13 cellular contexts compared by ENCODE assay signal in the genomic region with DNA sequence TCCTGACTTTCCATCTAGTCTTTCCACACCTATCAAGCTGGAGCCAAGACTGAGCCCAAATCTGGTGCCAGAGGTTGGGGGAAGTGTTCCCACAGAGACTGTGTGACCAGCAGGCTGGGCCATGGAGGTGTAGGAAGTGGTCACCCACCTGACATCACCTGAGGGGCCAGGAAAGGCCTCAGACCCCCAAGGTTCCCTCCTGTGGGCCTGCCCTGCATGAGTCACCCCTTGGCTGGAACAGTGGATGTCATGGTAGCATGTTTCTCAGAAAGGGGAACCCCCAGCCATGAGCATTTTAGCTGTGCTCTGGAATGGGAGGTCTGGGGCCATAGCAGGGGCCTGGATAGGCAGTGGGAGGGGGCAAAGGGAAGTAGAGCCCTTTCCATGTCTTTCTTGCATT. TPM values are rescaled to one million over a fixed set of nuclear protein-coding genes. Genes with fewer than 3 reads are reported as not detected.
DNase-seq lines count a peak whose midpoint lies in the region; ATAC-seq, FAIRE-seq and TF ChIP-seq lines count a peak whose summit lies in the region.
"Had no signal": no experiment of that assay in that cellular context is flagged by ENCODE, and none has a peak within 500 bp of the region (broad histone marks: within the 10 kb centered on the region; RNA-seq: fewer than 3 reads in every experiment).

No MANE protein-coding gene starts in this region.

- H3K4me1 ChIP-seq in breast epithelium: no peaks in the 10 kb centered on the region
- H3K4me1 ChIP-seq in GM12878 (ENCODE audit: control insufficient read depth, insufficient read depth, low read length): peaks cover 81% of the 10 kb centered on the region

- no peaks in the 10 kb centered on the region for H3K36me3 ChIP-seq in breast epithelium
- no peaks in the 10 kb centered on the region for H3K36me3 ChIP-seq in GM12878 (ENCODE audit: control insufficient read depth in 2 of 2, insufficient read depth in 2 of 2, low read length in 1 of 2)
- H3K36me3 ChIP-seq: gastroesophageal sphincter had no signal

- POLR2A ChIA-PET in MCF 10A (lab: Yijun Ruan, JAX): no interaction called here
- POLR2A ChIA-PET in GM12878 (lab: Charles Lee): interaction anchor here (0.8 to 11.1 kb wide), 9 partner anchors 10 to 149 kb away, joined by 3 to 134 read pairs (median 10); a partner anchor contains a TSS

- H3K4me1 Mint-ChIP-seq in MCF 10A (ENCODE audit: insufficient read depth, unreplicated experiment): peaks cover 5% of the 10 kb centered on the region
- peaks cover 52 to 69% of the 10 kb centered on the region in 2 donors for H3K4me1 Mint-ChIP-seq in stimulated activated naive B cell treated with anti-CD40 and anti-IgM and Interleukin-4, amounts not matched to agents 10 μg/mL and 1 μg/mL and 100 μg/mL, for 72 hours

- H4K20me1 ChIP-seq in GM12878 (ENCODE audit: control insufficient read depth, insufficient read depth): no peaks in the 10 kb centered on the region

- H3K9me3 ChIP-seq in breast epithelium (no peaks in the 10 kb centered on the region), GM12878 (replicated peaks; ENCODE audit: control insufficient read depth, insufficient read depth, low read length) (peaks cover 2% of the 10 kb centered on the region; the same call in 2 of the 3 replicates)

- TF ChIP-seq CTCF in MCF 10A (IDR thresholded peaks at IDR 0.05; ENCODE audit: unreplicated experiment) (no peak), breast epithelium (IDR thresholded peaks at IDR 0.05) (no peak), GM12878 (IDR thresholded peaks at IDR 0.05 in 2 of 3, conservative IDR thresholded peaks at IDR 0.05 in 1 of 3; ENCODE audit: control insufficient read depth in 2 of 3, extremely low read depth in 1 of 3, insufficient read depth in 1 of 3, low read depth in 3 of 3, low read length in 3 of 3) (no peak)

- no peaks in the 10 kb centered on the region for H3K27me3 ChIP-seq in breast epithelium
- H3K27me3 ChIP-seq in GM12878 (replicated peaks in 1 of 2; ENCODE audit: control insufficient read depth in 2 of 2, insufficient read depth in 2 of 2, low read length in 1 of 2): no peaks in the 10 kb centered on the region

- SMC1A ChIA-PET in GM12878 (lab: Charles Lee; ENCODE audit: uncharacterized antibody, unreplicated experiment): interaction anchor here (1.0 to 14.3 kb wide), 6 partner anchors 10 to 23 kb away, joined by 3 to 209 read pairs (median 32); a partner anchor contains a TSS

- TF ChIP-seq POLR2A in breast epithelium (IDR thresholded peaks at IDR 0.05) (no peak), GM12878 (IDR thresholded peaks at IDR 0.05; ENCODE audit: low read depth, low read length) (0 out of 2 replicates have a peak, but pooled peaks have one; percentile 9)

- peak overlapping the region; percentile 39; the same call in 1 of the 2 replicates for H3K4me2 ChIP-seq in GM12878 (ENCODE audit: control insufficient read depth, insufficient read depth)

- H3K4me3 Mint-ChIP-seq in MCF 10A (ENCODE audit: unreplicated experiment): no peak overlapping the region
- no peak overlapping the region for H3K4me3 Mint-ChIP-seq in stimulated activated naive B cell treated with anti-CD40 and anti-IgM and Interleukin-4, amounts not matched to agents 10 μg/mL and 1 μg/mL and 100 μg/mL, for 72 hours

- H3K9ac ChIP-seq in GM12878 (ENCODE audit: control insufficient read depth, insufficient read depth, low read length): no peak overlapping the region

- in situ Hi-C loops in GM12878 (cut with MboI): loop anchor here (25.0 kb wide), 1 partner anchor 1655 kb away; a partner anchor contains a TSS

- no peak for TF ChIP-seq EP300 in GM12878 (IDR thresholded peaks at IDR 0.05; ENCODE audit: borderline replicate concordance in 1 of 2, control insufficient read depth in 1 of 2, low read depth in 2 of 2, low read length in 2 of 2)

- no peaks in the 10 kb centered on the region for H3K9me3 Mint-ChIP-seq in MCF 10A (ENCODE audit: unreplicated experiment)
- no peaks in the 10 kb centered on the region for H3K9me3 Mint-ChIP-seq in stimulated activated naive B cell treated with anti-CD40 and anti-IgM and Interleukin-4, amounts not matched to agents 10 μg/mL and 1 μg/mL and 100 μg/mL, for 72 hours

- BruUV-seq in MCF 10A (replicated peaks; lab: Mats Ljungman, UMichigan): no TSS peak
- BruUV-seq in GM12878 (replicated peaks; lab: Mats Ljungman, UMichigan): no TSS peak

- no peak overlapping the region for H3K27ac Mint-ChIP-seq in MCF 10A (ENCODE audit: low read depth, unreplicated experiment)
- H3K27ac Mint-ChIP-seq in stimulated activated naive B cell treated with anti-CD40 and anti-IgM and Interleukin-4, amounts not matched to agents 10 μg/mL and 1 μg/mL and 100 μg/mL, for 72 hours: peak overlapping the region; percentile 76

- FAIRE-seq in RCC 7860 (lab: Jason Lieb, UNC) (no peak), GM12878 (lab: Jason Lieb, UNC) (no peak), HTR-8/SVneo (lab: Jason Lieb, UNC) (no peak)

- intact Hi-C loops in MCF 10A (cut with micrococcal nuclease) (no loop called here), breast epithelium (cut with DNase I; ENCODE audit: low total_unique reads) (no loop called here), GM12878 (cut with micrococcal nuclease; ENCODE audit: unreplicated experiment) (no loop called here)

- ATAC-seq in GM12878 (peak; percentile 38), HG02642 (IDR thresholded peaks at IDR 0.05; ENCODE audit: poor library complexity, unreplicated experiment) (no peak), HG03565 (IDR thresholded peaks at IDR 0.05; ENCODE audit: unreplicated experiment) (no peak)
- peak; percentile 74 to 80 for ATAC-seq in stimulated activated naive B cell treated with anti-CD40 and anti-IgM and Interleukin-4, amounts not matched to agents 10 μg/mL and 1 μg/mL and 100 μg/mL, for 72 hours (replicated peaks)
- ATAC-seq: gastroesophageal sphincter, sciatic nerve had no signal

- H3K27ac ChIP-seq in breast epithelium (no peak overlapping the region), GM12878 (ENCODE audit: control insufficient read depth, insufficient read depth) (peak overlapping the region; percentile 80)
- H3K27ac ChIP-seq: gastroesophageal sphincter had no signal

- CTCF ChIA-PET in MCF 10A (lab: Yijun Ruan, JAX) (interaction anchor here (0.6 kb wide), 2 partner anchors 205 to 289 kb away, joined by 3 read pairs; no protein-coding TSS in a partner anchor), GM12878 (lab: Yijun Ruan, JAX) (interaction anchor here (1.2 to 3.6 kb wide), 7 partner anchors 9 to 38 kb away, joined by 3 to 16 read pairs (median 5); a partner anchor contains a TSS)

- H3K36me3 Mint-ChIP-seq in MCF 10A (ENCODE audit: insufficient read depth, unreplicated experiment): no peaks in the 10 kb centered on the region
- H3K36me3 Mint-ChIP-seq in stimulated activated naive B cell treated with anti-CD40 and anti-IgM and Interleukin-4, amounts not matched to agents 10 μg/mL and 1 μg/mL and 100 μg/mL, for 72 hours: no peaks in the 10 kb centered on the region

- RAD21 ChIA-PET in GM12878 (lab: Charles Lee; ENCODE audit: unreplicated experiment): interaction anchor here (0.6 to 5.7 kb wide), 9 partner anchors 10 to 141 kb away, joined by 3 to 34 read pairs (median 8); a partner anchor contains a TSS

- peak; percentile 18 for DNase-seq in MCF 10A (ENCODE audit: unreplicated experiment)
- DNase-seq in breast epithelium (ENCODE audit: low spot score in 2 of 2): no peak
- peak; percentile 26 for DNase-seq in RCC 7860 (ENCODE audit: low spot score)
- no peak for DNase-seq in GM12878 (ENCODE audit: low read depth, low spot score)
- no peak for DNase-seq in stimulated activated naive B cell treated with anti-CD40 and anti-IgM and Interleukin-4, amounts not matched to agents 10 μg/mL and 1 μg/mL and 100 μg/mL, for 72 hours
- no peak for DNase-seq in HTR-8/SVneo (ENCODE audit: insufficient read length, low spot score)
- DNase-seq: GOT3, Right ventricle myocardium superior had no signal

- no peak overlapping the region for H2AFZ ChIP-seq in GM12878 (ENCODE audit: control insufficient read depth, low read depth, low read length)

- peaks cover 17% of the 10 kb centered on the region for H3K27me3 Mint-ChIP-seq in MCF 10A (ENCODE audit: insufficient read depth, unreplicated experiment)
- peaks cover 11 to 24% of the 10 kb centered on the region in 2 donors for H3K27me3 Mint-ChIP-seq in stimulated activated naive B cell treated with anti-CD40 and anti-IgM and Interleukin-4, amounts not matched to agents 10 μg/mL and 1 μg/mL and 100 μg/mL, for 72 hours

- peaks cover 15% of the 10 kb centered on the region for H3K79me2 ChIP-seq in GM12878 (ENCODE audit: control insufficient read depth, insufficient read depth, low read length)

- no peak for TF ChIP-seq RAD21 in GM12878 (IDR thresholded peaks at IDR 0.05; ENCODE audit: insufficient read depth, low read depth, low read length)

- H3K4me3 ChIP-seq in breast epithelium (no peak overlapping the region), GM12878 (no peak overlapping the region)
- H3K4me3 ChIP-seq: gastroesophageal sphincter had no signal

RNA-seq across cellular contexts. Expression of a gene that starts 5.7 kb away (rescaled TPM):
- total RNA-seq in MCF 10A (2022) (not detected in 2 replicates), breast epithelium (1 to 10 TPM in 2 of 3 donors, under 1 TPM in 1; 0.88 to 2.3 (median 1.6) TPM), GM12878 (2014; rRNA removed) (59.6 and 71.1 TPM in 2 replicates), GM12878 (2014; rRNA removed; fragmentation: Illumina TruSeq; extraction: Trizol) (32.8 and 40.6 TPM in 2 replicates), GM12878 (2021) (114 and 115 TPM in 2 replicates)
- total RNA-seq in GM12878 (2013; cell fraction: nucleolus; rRNA removed): 152 and 169 TPM in 2 replicates
- polyA plus RNA-seq in GM12878 (2011; ENCODE audit: low read depth): 15.7 TPM
- polyA plus RNA-seq in GM12878 (2011; rRNA removed) (18.2 and 40.5 TPM in 2 replicates), GM12878 (2014; fragmentation: Illumina TruSeq; extraction: Trizol) (12.4 and 49.6 TPM in 2 replicates), GM12878 (2014; fragmentation: Nextera tagmentation; extraction: Ambion mirVana) (10 to 100 TPM in 1 of 2 experiments, 1 to 10 TPM in 1; 9.8 to 32.0 TPM), GM12878 (2014; rRNA removed) (68.0 and 85.0 TPM in 2 replicates), GM12878 (2016; fragmentation: Nextera tagmentation; extraction: Ambion mirVana) (10 to 100 TPM; 69.7 to 71.9 TPM)
- polyA plus RNA-seq in GM12878 (2011; cell fraction: cytosol; rRNA removed): 58.2 and 63.2 TPM in 2 replicates
- 60.0 and 69.8 TPM in 2 replicates for polyA plus RNA-seq in GM12878 (2011; cell fraction: nucleus; rRNA removed)
- polyA plus RNA-seq in GM12878 (2012): 37.2 and 56.8 TPM in 2 replicates
- 33.1 and 63.8 TPM in 2 replicates for polyA minus RNA-seq in GM12878 (2011; rRNA and poly(A)+ RNA removed)
- polyA minus RNA-seq in GM12878 (2011; cell fraction: cytosol; rRNA and poly(A)+ RNA removed): 32.3 and 32.7 TPM in 2 replicates
- polyA minus RNA-seq in GM12878 (2011; cell fraction: nucleus; rRNA and poly(A)+ RNA removed): 25.4 and 41.4 TPM in 2 replicates
- total RNA-seq: chondrocyte had no signal

RNA-seq across cellular contexts. Expression of a gene that starts 38.1 kb away (rescaled TPM):
- total RNA-seq in MCF 10A (2022) (22.1 and 25.3 TPM in 2 replicates), breast epithelium (10 to 100 TPM; 29.0 to 34.4 (median 33.8) TPM), GM12878 (2014; rRNA removed) (68.8 and 71.3 TPM in 2 replicates), GM12878 (2014; rRNA removed; fragmentation: Illumina TruSeq; extraction: Trizol) (16.6 and 17.1 TPM in 2 replicates), GM12878 (2021) (56.2 and 57.2 TPM in 2 replicates)
- total RNA-seq in GM12878 (2013; cell fraction: nucleolus; rRNA removed): 69.0 and 77.4 TPM in 2 replicates
- 12.2 TPM for polyA plus RNA-seq in GM12878 (2011; ENCODE audit: low read depth)
- polyA plus RNA-seq in GM12878 (2011; rRNA removed) (8.8 and 21.5 TPM in 2 replicates), GM12878 (2014; fragmentation: Illumina TruSeq; extraction: Trizol) (5.4 and 11.6 TPM in 2 replicates), GM12878 (2014; fragmentation: Nextera tagmentation; extraction: Ambion mirVana) (1 to 10 TPM in 1 of 2 experiments, under 1 TPM in 1; 0.84 to 5.1 TPM), GM12878 (2014; rRNA removed) (65.2 and 70.6 TPM in 2 replicates), GM12878 (2016; fragmentation: Nextera tagmentation; extraction: Ambion mirVana) (10 to 100 TPM; 82.3 to 95.7 TPM)
- polyA plus RNA-seq in GM12878 (2011; cell fraction: cytosol; rRNA removed): 30.0 and 54.7 TPM in 2 replicates
- 275 and 289 TPM in 2 replicates for polyA plus RNA-seq in GM12878 (2011; cell fraction: nucleus; rRNA removed)
- 37.9 and 40.1 TPM in 2 replicates for polyA plus RNA-seq in GM12878 (2012)
- polyA minus RNA-seq in GM12878 (2011; rRNA and poly(A)+ RNA removed): 13.8 and 33.1 TPM in 2 replicates
- polyA minus RNA-seq in GM12878 (2011; cell fraction: cytosol; rRNA and poly(A)+ RNA removed): 16.1 and 21.0 TPM in 2 replicates
- 22.2 and 38.7 TPM in 2 replicates for polyA minus RNA-seq in GM12878 (2011; cell fraction: nucleus; rRNA and poly(A)+ RNA removed)

Comparison
In these comparisons a context has a peak if more than half of its experiments do, and no peak if none do; other contexts are left out.
1. DNase-seq: peak in MCF 10A (single experiment) and RCC 7860 (single experiment); none in breast epithelium (0 of 2), GM12878 (single experiment), stimulated activated naive B cell treated with anti-CD40 and anti-IgM and Interleukin-4, amounts not matched to agents 10 μg/mL and 1 μg/mL and 100 μg/mL, for 72 hours (single experiment) and HTR-8/SVneo (single experiment).
2. ATAC-seq: peak in GM12878 (single experiment) and stimulated activated naive B cell treated with anti-CD40 and anti-IgM and Interleukin-4, amounts not matched to agents 10 μg/mL and 1 μg/mL and 100 μg/mL, for 72 hours (2 of 2); none in HG02642 (single experiment) and HG03565 (single experiment).
3. RNA of a gene that starts 5.7 kb away (total RNA-seq): 32.8 to 169 TPM in GM12878; 0.88 to 2.3 TPM in breast epithelium and not detected in MCF 10A; every median in the first group is over 10 times any median in the second.